In the genomic region with DNA sequence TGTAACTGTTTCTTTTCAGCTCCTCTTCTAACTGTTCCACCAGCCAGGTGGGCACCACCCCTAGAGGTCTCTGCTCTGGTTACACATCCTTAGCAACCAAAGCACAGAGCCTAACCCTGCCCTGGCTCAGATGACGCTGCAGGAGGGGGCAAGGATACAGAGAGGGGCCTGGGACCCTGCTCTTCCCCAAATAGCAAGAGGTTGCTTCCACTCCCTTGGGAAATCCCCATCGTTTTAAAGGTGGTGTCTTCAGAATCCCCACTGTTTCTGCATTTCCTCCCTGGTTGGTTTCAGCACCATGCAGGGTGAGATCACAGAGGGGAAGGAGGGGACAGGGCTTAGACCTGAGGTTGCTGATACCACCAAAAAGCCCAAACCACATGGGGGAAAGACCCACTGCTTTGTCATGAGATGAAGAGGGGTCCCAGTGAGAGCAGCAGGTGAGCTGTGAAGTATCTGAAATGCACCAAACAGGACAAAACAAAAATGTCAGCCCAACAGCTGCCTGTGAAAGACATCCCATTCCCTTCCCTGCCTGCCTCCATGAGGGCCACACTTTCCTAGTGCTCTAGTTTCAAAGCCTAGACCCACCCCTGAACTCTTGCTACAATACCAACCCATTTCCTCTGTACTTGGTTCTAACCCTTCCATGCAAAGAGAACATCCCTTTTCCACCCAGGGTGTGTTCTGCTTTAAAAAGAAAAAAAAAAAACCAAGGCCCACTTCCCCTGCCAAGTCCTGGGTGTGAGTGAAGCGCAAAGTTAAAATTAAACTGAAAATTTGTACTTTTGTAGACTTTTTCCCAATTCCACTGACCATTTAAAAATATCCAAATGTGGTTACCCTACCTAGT, we compare ENCODE assay signal across 8 cellular contexts. TPM values are rescaled to one million over a fixed set of nuclear protein-coding genes. Genes with fewer than 3 reads are reported as not detected.
DNase-seq lines count a peak whose midpoint lies in the region; ATAC-seq and TF ChIP-seq lines count a peak whose summit lies in the region.

No MANE protein-coding gene starts in this region.

- H3K36me3 ChIP-seq in CD8-positive, alpha-beta T cell (ENCODE audit: insufficient read depth, low read length), result peaks cover 7% of the 10 kb centered on the region
- H3K36me3 ChIP-seq in MM.1S (replicated peaks; ENCODE audit: insufficient read depth, low read length) (peaks cover 4% of the 10 kb centered on the region; the same call in 1 of the 2 replicates), spleen (peaks cover 0 to 32% (median 11%) of the 10 kb centered on the region in 6 donors)

- peaks cover 25% of the 10 kb centered on the region for H4K20me1 ChIP-seq in MM.1S (ENCODE audit: insufficient read depth, low read length)

- no peaks in the 10 kb centered on the region for H3K27me3 ChIP-seq in CD8-positive, alpha-beta T cell (ENCODE audit: insufficient read depth, low read length)
- no peaks in the 10 kb centered on the region for H3K27me3 ChIP-seq in MM.1S (replicated peaks; ENCODE audit: insufficient read depth, low read length)
- no peaks in the 10 kb centered on the region for H3K27me3 ChIP-seq in spleen (replicated peaks in 1 of 7)

- H3K79me2 ChIP-seq in MM.1S (ENCODE audit: low read length), result peaks cover 100% of the 10 kb centered on the region

- peak; percentile 7 to 80 (median 60) for DNase-seq in CD8-positive, alpha-beta T cell
- DNase-seq in MM.1S, result peak; percentile 68
- DNase-seq in spleen, result no peak
- DNase-seq in NCI-H1436 treated with DMSO at 0.1 percent for 48 hours (lab: John Stamatoyannopoulos, UW), result no peak
- no peak for DNase-seq in A172 (ENCODE audit: low spot score)
- no peak for DNase-seq in kidney tubule cell (ENCODE audit: low spot score)

- TF ChIP-seq CTCF in CD8-positive, alpha-beta T cell (IDR thresholded peaks at IDR 0.05), result no peak
- TF ChIP-seq CTCF in MM.1S (IDR thresholded peaks at IDR 0.05; ENCODE audit: low read length) (peak; percentile 9), spleen (IDR thresholded peaks at IDR 0.05 in 8 of 11, conservative IDR thresholded peaks at IDR 0.05 in 3 of 11) (no peak)

- peaks cover 85% of the 10 kb centered on the region for H3K4me1 Mint-ChIP-seq in CD8-positive, alpha-beta T cell (ENCODE audit: low read depth)
- peaks cover 32% of the 10 kb centered on the region for H3K4me1 Mint-ChIP-seq in activated T-helper 17 cell treated with anti-CD3 and anti-CD28 coated beads, Interleukin-2, amount 50 U/mL, for 72 hours

- peaks cover 27% of the 10 kb centered on the region for H3K36me3 Mint-ChIP-seq in CD8-positive, alpha-beta T cell
- H3K36me3 Mint-ChIP-seq in activated T-helper 17 cell treated with anti-CD3 and anti-CD28 coated beads, Interleukin-2, amount 50 U/mL, for 72 hours (ENCODE audit: low read depth), result peaks cover 34% of the 10 kb centered on the region

- H3K4me3 ChIP-seq in CD8-positive, alpha-beta T cell (ENCODE audit: low read depth, low read length), result no peak overlapping the region
- H3K4me3 ChIP-seq in MM.1S (ENCODE audit: low read length), result no peak overlapping the region
- peak overlapping the region in 1 of 8 donors; percentile 41 for H3K4me3 ChIP-seq in spleen

- POLR2A ChIA-PET in CD8-positive, alpha-beta T cell (lab: Charles Lee), result interaction anchor here (0.6 to 0.9 kb wide), 3 partner anchors 14 to 54 kb away, joined by 3 to 6 read pairs (median 5); a partner anchor contains a TSS

- H3K27ac Mint-ChIP-seq in CD8-positive, alpha-beta T cell, result peak overlapping the region; percentile 94
- peak overlapping the region; percentile 91 for H3K27ac Mint-ChIP-seq in activated T-helper 17 cell treated with anti-CD3 and anti-CD28 coated beads, Interleukin-2, amount 50 U/mL, for 72 hours

- H3K4me3 Mint-ChIP-seq in CD8-positive, alpha-beta T cell, result peak overlapping the region; percentile 62
- H3K4me3 Mint-ChIP-seq in activated T-helper 17 cell treated with anti-CD3 and anti-CD28 coated beads, Interleukin-2, amount 50 U/mL, for 72 hours, result peak overlapping the region; percentile 63

- ATAC-seq in CD8-positive, alpha-beta T cell, result peak; percentile 78
- peak; percentile 51 for ATAC-seq in GM21515 (IDR thresholded peaks at IDR 0.05; ENCODE audit: unreplicated experiment)
- ATAC-seq in activated T-helper 17 cell treated with anti-CD3 and anti-CD28 coated beads, Interleukin-2, amount 50 U/mL, for 72 hours (replicated peaks), result peak; percentile 71

- no peaks in the 10 kb centered on the region for H3K27me3 Mint-ChIP-seq in CD8-positive, alpha-beta T cell (ENCODE audit: low read depth)
- H3K27me3 Mint-ChIP-seq in activated T-helper 17 cell treated with anti-CD3 and anti-CD28 coated beads, Interleukin-2, amount 50 U/mL, for 72 hours, result no peaks in the 10 kb centered on the region

- CTCF ChIA-PET in CD8-positive, alpha-beta T cell (lab: Charles Lee), result interaction anchor here (1.4 kb wide), 1 partner anchor 25 kb away, joined by 5 read pairs; no protein-coding TSS in a partner anchor

- peak overlapping the region; percentile 22; the same call in 1 of the 2 replicates for H3K4me2 ChIP-seq in MM.1S (ENCODE audit: low read depth, low read length)

- peaks cover 76% of the 10 kb centered on the region for H3K4me1 ChIP-seq in CD8-positive, alpha-beta T cell (ENCODE audit: insufficient read depth, low read length)
- H3K4me1 ChIP-seq in MM.1S (ENCODE audit: low read length) (peaks cover 55% of the 10 kb centered on the region), spleen (peaks cover 73 to 100% (median 90%) of the 10 kb centered on the region in 6 donors)

- peaks cover 32% of the 10 kb centered on the region for H3F3A ChIP-seq in MM.1S (ENCODE audit: insufficient read depth, low read length)

- H3K9ac ChIP-seq in MM.1S (ENCODE audit: low read length), result no peak overlapping the region

- no peaks in the 10 kb centered on the region for H3K9me2 ChIP-seq in MM.1S (replicated peaks; ENCODE audit: insufficient read depth, low read length)

- intact Hi-C loops in CD8-positive, alpha-beta T cell (cut with DNase I, micrococcal nuclease), result loop anchor here (1.0 to 10.0 kb wide), 3 partner anchors 26 to 1233 kb away; a partner anchor contains a TSS
- intact Hi-C loops in spleen (cut with DNase I; ENCODE audit: low total_unique reads), result no loop called here

- 7 to 29% (median 15%) methylated on average over 3 of the region's 3 CpGs for WGBS in spleen, 5 donors

- H3K9me3 Mint-ChIP-seq in CD8-positive, alpha-beta T cell, result no peaks in the 10 kb centered on the region
- no peaks in the 10 kb centered on the region for H3K9me3 Mint-ChIP-seq in activated T-helper 17 cell treated with anti-CD3 and anti-CD28 coated beads, Interleukin-2, amount 50 U/mL, for 72 hours

- peak overlapping the region; percentile 41 for H3K27ac ChIP-seq in CD8-positive, alpha-beta T cell (ENCODE audit: low read depth, low read length)
- H3K27ac ChIP-seq in MM.1S (ENCODE audit: low read length) (peak overlapping the region; percentile 73), spleen (peak overlapping the region; percentile 49 to 86 (median 69))

- H3K9me3 ChIP-seq in CD8-positive, alpha-beta T cell (ENCODE audit: low read length), result no peaks in the 10 kb centered on the region
- H3K9me3 ChIP-seq in MM.1S (replicated peaks; ENCODE audit: insufficient read depth, low read length) (no peaks in the 10 kb centered on the region), spleen (no peaks in the 10 kb centered on the region)

- H2AFZ ChIP-seq in MM.1S (ENCODE audit: low read length), result no peak overlapping the region

- no peak for TF ChIP-seq POLR2A in spleen (IDR thresholded peaks at IDR 0.05)

RNA-seq across cellular contexts. Expression of a gene that starts 29.0 kb away (rescaled TPM):
- total RNA-seq in CD8-positive, alpha-beta T cell, result 10 to 100 TPM; 47.6 to 51.9 TPM
- 100 to 1,000 TPM; 130 to 221 TPM for total RNA-seq in activated T-helper 17 cell treated with anti-CD3 and anti-CD28 coated beads, Interleukin-2, amount 50 U/mL, for 72 hours
- 100 to 1,000 TPM in 4 of 7 donors, 10 to 100 TPM in 3; 68.4 to 163 (median 129) TPM for total RNA-seq in spleen
- polyA plus RNA-seq in spleen, result 100 to 1,000 TPM in 1 of 3 donors, 10 to 100 TPM in 2; 58.6 to 110 (median 91.1) TPM
- total RNA-seq in A172 (2014; rRNA removed; shearing (Covaris generic)), result 70.4 and 72.6 TPM in 2 replicates

Comparison
In these comparisons a context has a peak if more than half of its experiments do, and no peak if none do; other contexts are left out.
1. DNase-seq: peak in CD8-positive, alpha-beta T cell (7 of 7) and MM.1S (single experiment); none in spleen (single experiment), NCI-H1436 treated with DMSO at 0.1 percent for 48 hours (single experiment), A172 (single experiment) and kidney tubule cell (single experiment).
2. Peak in every context shown above with its lines, with median percentiles within 50 percentile points of each other: ATAC-seq and H3K27ac ChIP-seq.